In the genomic region with DNA sequence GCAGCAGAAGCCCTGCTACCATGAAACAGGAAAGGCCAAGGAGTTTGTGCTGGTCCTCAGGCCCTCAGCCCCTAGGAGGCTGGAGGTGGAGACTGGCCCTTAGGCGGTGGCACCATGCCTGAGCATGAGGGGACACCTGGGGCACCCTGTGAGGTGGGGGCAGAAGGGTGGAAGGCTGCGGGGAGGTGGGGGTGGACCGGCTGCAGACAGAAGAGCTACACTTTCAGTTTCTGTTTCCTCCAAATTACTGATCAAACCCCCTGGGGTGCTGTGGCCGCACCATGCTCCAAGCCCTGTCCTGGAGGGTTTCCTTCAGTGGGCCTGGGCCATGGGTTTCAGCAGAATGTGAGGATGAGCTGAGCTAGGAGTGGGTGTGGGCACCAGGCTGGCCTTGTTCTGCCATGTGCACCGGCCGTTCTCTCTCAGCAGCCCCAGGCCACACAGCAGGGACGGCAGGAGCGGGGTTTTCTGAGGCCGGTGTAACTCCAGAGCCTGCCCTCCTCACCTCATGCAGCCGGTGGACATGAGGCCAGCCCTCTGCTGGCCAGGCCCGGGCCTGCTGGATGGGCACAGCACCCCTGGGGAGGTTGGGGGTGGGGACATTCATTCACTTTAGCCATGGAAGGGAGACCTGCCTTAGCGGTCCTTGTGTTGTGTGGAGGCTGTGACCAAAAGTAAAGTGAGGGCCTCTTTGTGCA, we compare ENCODE assay signal across 12 cellular contexts. TPM values are rescaled to one million over a fixed set of nuclear protein-coding genes. Genes with fewer than 3 reads are reported as not detected.
A peak's percentile ranks its signal among the peaks of the same experiment; 100 is the strongest.
DNase-seq lines count a peak whose midpoint lies in the region; ATAC-seq and TF ChIP-seq lines count a peak whose summit lies in the region.
"Had no signal": no experiment of that assay in that cellular context is flagged by ENCODE, and none has a peak within 500 bp of the region (broad histone marks: within the 10 kb centered on the region; RNA-seq: fewer than 3 reads in every experiment).

No MANE protein-coding gene starts in this region.

- H3K27me3 ChIP-seq in neuronal stem cell (ENCODE audit: control insufficient read depth in 3 of 3, insufficient read depth in 3 of 3, low read depth in 1 of 3, low read length in 3 of 3) = no peaks in the 10 kb centered on the region

- no peak overlapping the region for H2BK5ac ChIP-seq in neuronal stem cell (ENCODE audit: low read length)

- H4K8ac ChIP-seq in neuronal stem cell (ENCODE audit: low read depth, low read length) = no peak overlapping the region

- POLR2A ChIA-PET in WTC11 (lab: Charles Lee) = no interaction called here

- ATAC-seq in WTC11 (no peak), HG02623 (IDR thresholded peaks at IDR 0.05; ENCODE audit: unreplicated experiment) (no peak)

- no peak overlapping the region for H3K4me2 ChIP-seq in neuronal stem cell (ENCODE audit: insufficient read depth, low read length, poor library complexity, severe bottlenecking)

- peak overlapping the region; percentile 73 for H3K23ac ChIP-seq in neuronal stem cell (ENCODE audit: low read depth, low read length, poor library complexity)

- no peaks in the 10 kb centered on the region; the same call in 1 of the 2 replicates for H3K27me3 Mint-ChIP-seq in WTC11 (ENCODE audit: low read depth)
- H3K27me3 Mint-ChIP-seq in glutamatergic neuron (ENCODE audit: unreplicated experiment) = peaks cover 2% of the 10 kb centered on the region

- H2BK12ac ChIP-seq in neuronal stem cell (ENCODE audit: low read length) = peak overlapping the region; percentile 63

- peaks cover 11% of the 10 kb centered on the region for H3K4me1 Mint-ChIP-seq in WTC11
- H3K4me1 Mint-ChIP-seq in glutamatergic neuron (ENCODE audit: low read depth, unreplicated experiment) = peaks cover 2% of the 10 kb centered on the region

- WGBS in neuronal stem cell (ENCODE audit: extremely low coverage in 2 of 2, insufficient read length in 2 of 2, insufficient replicate concordance in 1 of 2), 2 donors = no CpG with 5 or more reads among the region's 12 CpGs

- H2AK5ac ChIP-seq in neuronal stem cell (ENCODE audit: low read depth, low read length) = peak overlapping the region; percentile 93

- no peak overlapping the region for H3K27ac ChIP-seq in neuronal stem cell (replicated peaks; ENCODE audit: low read length)
- H3K27ac ChIP-seq: HL-60, parathyroid adenoma had no signal

- H3K27ac Mint-ChIP-seq in WTC11 (no peak overlapping the region), glutamatergic neuron (ENCODE audit: unreplicated experiment) (no peak overlapping the region)

- H3K4me3 ChIP-seq in HFF-Myc (replicated peaks; ENCODE audit: low read depth, low read length) = no peak overlapping the region
- no peak overlapping the region for H3K4me3 ChIP-seq in neuronal stem cell (ENCODE audit: low read length in 2 of 2)

- H3K9ac ChIP-seq in neuronal stem cell (ENCODE audit: low read depth, low read length, poor library complexity) = no peak overlapping the region
- H3K9ac ChIP-seq: parathyroid adenoma had no signal

- peak; percentile 2 to 21 for DNase-seq in activated CD4-positive, alpha-beta T cell treated with anti-CD3 and anti-CD28 coated beads for 4 hours
- DNase-seq in activated CD4-positive, alpha-beta T cell treated with anti-CD3 and anti-CD28 coated beads, Interleukin-2, amount 50 U/mL, for 4 hours = no peak
- DNase-seq in HFF-Myc (ENCODE audit: extremely low read depth, low read depth) (no peak), WTC11 (ENCODE audit: low spot score) (no peak), neuronal stem cell (ENCODE audit: low spot score) (no peak), glutamatergic neuron (no peak), cortex of kidney (lab: John Stamatoyannopoulos, UW) (no peak)
- DNase-seq: activated CD4-positive, CD25-positive, alpha-beta regulatory T cell treated with anti-CD3 and anti-CD28 coated beads, Interleukin-2, amount 50 U/mL, for 72 hours; NCI-H69 had no signal

- CTCF ChIA-PET in WTC11 (lab: Charles Lee) = interaction anchor here (1.2 to 1.8 kb wide), 2 partner anchors 10 to 238 kb away, joined by 3 to 6 read pairs; no protein-coding TSS in a partner anchor

- H3K36me3 Mint-ChIP-seq in WTC11 (no peaks in the 10 kb centered on the region), glutamatergic neuron (ENCODE audit: unreplicated experiment) (no peaks in the 10 kb centered on the region)

- no peak overlapping the region for H2BK120ac ChIP-seq in neuronal stem cell (ENCODE audit: low read depth, low read length)

- H4K91ac ChIP-seq in neuronal stem cell (ENCODE audit: low read depth, low read length, poor library complexity) = peak overlapping the region; percentile 53

- no peak overlapping the region for H2BK15ac ChIP-seq in neuronal stem cell (ENCODE audit: low read length)

- TF ChIP-seq CTCF in HFF-Myc (IDR thresholded peaks at IDR 0.05; ENCODE audit: low read depth, low read length, missing control alignments) = peak; percentile 11
- TF ChIP-seq CTCF in WTC11 (IDR thresholded peaks at IDR 0.05) = no peak
- TF ChIP-seq CTCF in glutamatergic neuron (IDR thresholded peaks at IDR 0.05; ENCODE audit: partially characterized antibody, unreplicated experiment) = no peak

- no peak overlapping the region for H3K4me3 Mint-ChIP-seq in WTC11
- H3K4me3 Mint-ChIP-seq in glutamatergic neuron (ENCODE audit: unreplicated experiment) = no peak overlapping the region

- H3K18ac ChIP-seq in neuronal stem cell (ENCODE audit: low read length) = peak overlapping the region; percentile 87

- no peaks in the 10 kb centered on the region for H3K36me3 ChIP-seq in neuronal stem cell (replicated peaks in 1 of 2; ENCODE audit: control insufficient read depth in 2 of 2, insufficient read depth in 2 of 2, low read length in 2 of 2)

- H3K9me3 Mint-ChIP-seq in WTC11 (no peaks in the 10 kb centered on the region), glutamatergic neuron (ENCODE audit: unreplicated experiment) (peaks cover 2% of the 10 kb centered on the region)

- H2AFZ ChIP-seq in neuronal stem cell (ENCODE audit: low read length) = no peak overlapping the region
- H2AFZ ChIP-seq: parathyroid adenoma had no signal

- H3K9me3 ChIP-seq in neuronal stem cell (replicated peaks in 1 of 2; ENCODE audit: control insufficient read depth in 2 of 2, insufficient read depth in 1 of 2, low read depth in 1 of 2, low read length in 2 of 2) = no peaks in the 10 kb centered on the region

- no peak overlapping the region for H3K14ac ChIP-seq in neuronal stem cell (ENCODE audit: low read length)

- H3K4me1 ChIP-seq in neuronal stem cell (ENCODE audit: control insufficient read depth in 2 of 2, insufficient read depth in 1 of 2, low read depth in 1 of 2, low read length in 2 of 2) = peaks cover 3 to 6% of the 10 kb centered on the region in 2 donors
- H3K4me1 ChIP-seq: parathyroid adenoma had no signal

- peaks cover 1% of the 10 kb centered on the region for H3K79me1 ChIP-seq in neuronal stem cell (ENCODE audit: low read depth, low read length)

- H3K4ac ChIP-seq in neuronal stem cell (ENCODE audit: low read length) = no peak overlapping the region

TF ChIP-seq in WTC11, 78 proteins besides CTCF, POLR2A, EP300 and RAD21:
- TF ChIP-seq GABPB1 (CRISPR knock-in tag; IDR thresholded peaks at IDR 0.05) (0 out of 2 replicates have a peak, but pooled peaks have one; percentile 31), ZNF317 (CRISPR knock-in tag; IDR thresholded peaks at IDR 0.05; ENCODE audit: borderline replicate concordance, low read depth) (no peak)

RNA-seq across cellular contexts. Expression of a gene that starts 51.5 kb away (rescaled TPM):
- 62.1 to 65.6 TPM (median 63.1 TPM) in 3 replicates for total RNA-seq in WTC11 (2021)
- polyA plus RNA-seq in neuronal stem cell (2013, experiment 1 of 2) = 30.4 TPM
- 31.1 TPM for polyA plus RNA-seq in neuronal stem cell (2013, experiment 2 of 2)
- 42.4 TPM for total RNA-seq in glutamatergic neuron (ENCODE audit: unreplicated experiment)

RNA-seq across cellular contexts. Expression of a gene that starts 52.7 kb away (rescaled TPM):
- total RNA-seq in WTC11 (2021) (2.1 to 2.6 TPM (median 2.2 TPM) in 3 replicates), glutamatergic neuron (ENCODE audit: unreplicated experiment) (1.4 TPM)
- 0.04 TPM for polyA plus RNA-seq in neuronal stem cell (2013, experiment 1 of 2)
- polyA plus RNA-seq in neuronal stem cell (2013, experiment 2 of 2) = 0.04 TPM

Comparison
In these comparisons a context has a peak if more than half of its experiments do, and no peak if none do; other contexts are left out.
1. DNase-seq: peak in activated CD4-positive, alpha-beta T cell treated with anti-CD3 and anti-CD28 coated beads for 4 hours (2 of 2); none in activated CD4-positive, alpha-beta T cell treated with anti-CD3 and anti-CD28 coated beads, Interleukin-2, amount 50 U/mL, for 4 hours (0 of 2), HFF-Myc (single experiment), WTC11 (single experiment), neuronal stem cell (single experiment), glutamatergic neuron (single experiment) and cortex of kidney (single experiment).